Comparison of ENCODE assay signal across 18 cellular contexts in genomic region chr5:179871506-179871905, GRCh38.
"Had no signal": no experiment of that assay in that cellular context is flagged by ENCODE, and none has a peak within 500 bp of the region (broad histone marks: within the 10 kb centered on the region; RNA-seq: fewer than 3 reads in every experiment).

No MANE protein-coding gene starts in this region.

- ATAC-seq: effector memory CD8-positive, alpha-beta T cell; left colon; natural killer cell; sciatic nerve; stimulated activated effector memory CD8-positive, alpha-beta T cell treated with anti-CD3 and anti-CD28 coated beads, Interleukin-12 subunit alpha, Interleukin-12 subunit beta, amount 100 ng/mL, for 72 hours had no signal

- H3K36me3 Mint-ChIP-seq: natural killer cell had no signal

- DNase-seq: cerebellar nuclear complex; cortex of kidney; effector memory CD8-positive, alpha-beta T cell; head of caudate nucleus; left colon; natural killer cell; stimulated activated CD4-positive, alpha-beta T cell treated with anti-CD3 and anti-CD28 coated beads, Interleukin-2, amount 100 ng/mL, for 24 hours; stimulated activated CD4-positive, alpha-beta T cell treated with anti-CD3 and anti-CD28 coated beads, Interleukin-4, amount 100 ng/mL, for 24 hours; stimulated activated naive CD4-positive, alpha-beta T cell treated with Interleukin-2 at 50 U/mL for 16 hours; stomach; thyroid gland; trophoblast cell had no signal

- H3K4me3 Mint-ChIP-seq: effector memory CD8-positive, alpha-beta T cell; memory B cell; natural killer cell; neural crest cell; stimulated activated effector memory CD8-positive, alpha-beta T cell treated with anti-CD3 and anti-CD28 coated beads, Interleukin-12 subunit alpha, Interleukin-12 subunit beta, amount 100 ng/mL, for 72 hours had no signal

- FAIRE-seq: endometrium, frontal cortex had no signal

- H3K9me3 Mint-ChIP-seq: effector memory CD8-positive, alpha-beta T cell; memory B cell; natural killer cell; neural crest cell; stimulated activated effector memory CD8-positive, alpha-beta T cell treated with anti-CD3 and anti-CD28 coated beads, Interleukin-12 subunit alpha, Interleukin-12 subunit beta, amount 100 ng/mL, for 72 hours had no signal

- H3K27ac Mint-ChIP-seq: memory B cell; natural killer cell; stimulated activated effector memory CD8-positive, alpha-beta T cell treated with anti-CD3 and anti-CD28 coated beads, Interleukin-12 subunit alpha, Interleukin-12 subunit beta, amount 100 ng/mL, for 72 hours had no signal

- H3K4me1 Mint-ChIP-seq: natural killer cell had no signal

- H3K27me3 Mint-ChIP-seq: effector memory CD8-positive, alpha-beta T cell; memory B cell had no signal
